28 cellular contexts compared by ENCODE assay signal in the genomic region with DNA sequence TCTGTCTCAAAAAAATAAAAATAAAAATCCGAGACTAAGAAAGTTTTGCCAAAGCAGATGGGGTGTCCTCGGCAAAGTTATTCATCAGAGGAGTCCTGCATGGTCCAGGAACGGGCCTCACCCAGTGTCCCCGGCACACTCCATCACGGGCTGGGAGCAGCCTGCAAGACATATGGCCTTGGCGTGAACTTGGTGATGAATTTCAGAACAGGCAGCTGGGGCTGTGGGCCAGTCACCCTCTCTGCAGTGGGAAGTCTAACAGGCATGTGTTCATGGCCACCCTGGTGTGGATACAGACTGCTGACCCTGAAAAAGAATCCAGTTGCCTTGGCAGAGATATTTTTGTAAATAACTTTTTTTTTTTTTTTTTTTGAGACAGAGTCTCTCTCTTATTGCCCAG. TPM values are rescaled to one million over a fixed set of nuclear protein-coding genes. Genes with fewer than 3 reads are reported as not detected.
"Had no signal": no experiment of that assay in that cellular context is flagged by ENCODE, and none has a peak within 500 bp of the region (broad histone marks: within the 10 kb centered on the region; RNA-seq: fewer than 3 reads in every experiment).

No MANE protein-coding gene starts in this region.

- H3K4me3 ChIP-seq: heart left ventricle, left ventricle myocardium inferior, lung, mucosa of descending colon, right atrium auricular region, right lobe of liver, skin epidermis, stomach, thoracic aorta, tibial artery, uterus had no signal

- H3K36me3 ChIP-seq: heart left ventricle, left ventricle myocardium inferior, right atrium auricular region, right lobe of liver, stomach, thoracic aorta, tibial artery, uterus had no signal

- H3K4me1 ChIP-seq: heart left ventricle, left ventricle myocardium inferior, parathyroid adenoma, right atrium auricular region, right lobe of liver, stomach, tibial artery, uterus had no signal

- H3K27me3 ChIP-seq: right atrium auricular region, right lobe of liver, stomach, uterus had no signal

- H3K4me3 Mint-ChIP-seq: immature natural killer cell; mesothelial cell of epicardium; naive thymus-derived CD8-positive, alpha-beta T cell; nephron; neural crest cell; stimulated activated naive B cell treated with anti-CD40 and anti-IgM and Interleukin-4, amounts not matched to agents 10 μg/mL and 1 μg/mL and 100 μg/mL, for 72 hours had no signal

- H3K9me3 ChIP-seq: mucosa of descending colon, right lobe of liver, thoracic aorta, uterus had no signal

- H3K36me3 Mint-ChIP-seq: immature natural killer cell; mesothelial cell of epicardium; stimulated activated naive B cell treated with anti-CD40 and anti-IgM and Interleukin-4, amounts not matched to agents 10 μg/mL and 1 μg/mL and 100 μg/mL, for 72 hours had no signal

- DNase-seq: heart left ventricle; hypothalamus; immature natural killer cell; kidney; left colon; left ventricle myocardium inferior; mesendoderm; mucosa of descending colon; naive thymus-derived CD8-positive, alpha-beta T cell; nucleus accumbens; right lobe of liver; stimulated activated CD4-positive, alpha-beta T cell treated with anti-CD3 and anti-CD28 coated beads, Interleukin-4, amount 100 ng/mL, for 4 hours; stimulated activated CD8-positive, alpha-beta memory T cell treated with anti-CD3 and anti-CD28 coated beads, Interleukin-4, amount 100 ng/mL, for 48 hours; stimulated activated naive B cell treated with anti-CD40 and anti-IgM and Interleukin-4, amounts not matched to agents 10 μg/mL and 1 μg/mL and 100 μg/mL, for 72 hours; stimulated activated naive CD8-positive, alpha-beta T cell treated with anti-CD3 and anti-CD28 coated beads, Interleukin-15, Interleukin-2, amounts not matched to agents 100 U/mL and 50 U/mL, for 24 hours; stomach; tibial artery; trophoblast cell; uterus had no signal

- H3K4me1 Mint-ChIP-seq: immature natural killer cell; mesothelial cell of epicardium; naive thymus-derived CD8-positive, alpha-beta T cell; nephron; neural crest cell; stimulated activated naive B cell treated with anti-CD40 and anti-IgM and Interleukin-4, amounts not matched to agents 10 μg/mL and 1 μg/mL and 100 μg/mL, for 72 hours had no signal

- H3K27ac ChIP-seq: heart left ventricle, left ventricle myocardium inferior, parathyroid adenoma, right atrium auricular region, right lobe of liver, skin epidermis, stomach, thoracic aorta, tibial artery, uterus had no signal

- H3K9ac ChIP-seq: parathyroid adenoma had no signal

- H2AFZ ChIP-seq: parathyroid adenoma had no signal

- H3K9me3 Mint-ChIP-seq: immature natural killer cell, mesothelial cell of epicardium, nephron had no signal

- ATAC-seq: heart left ventricle; left colon; mucosa of descending colon; naive thymus-derived CD8-positive, alpha-beta T cell; right lobe of liver; stimulated activated naive B cell treated with anti-CD40 and anti-IgM and Interleukin-4, amounts not matched to agents 10 μg/mL and 1 μg/mL and 100 μg/mL, for 72 hours; stimulated activated naive CD8-positive, alpha-beta T cell treated with anti-CD3 and anti-CD28 coated beads, Interleukin-15, Interleukin-2, amounts not matched to agents 100 U/mL and 50 U/mL, for 24 hours had no signal

- H3K27ac Mint-ChIP-seq: immature natural killer cell; mesothelial cell of epicardium; naive thymus-derived CD8-positive, alpha-beta T cell; nephron; progenitor cell of endocrine pancreas; stimulated activated naive B cell treated with anti-CD40 and anti-IgM and Interleukin-4, amounts not matched to agents 10 μg/mL and 1 μg/mL and 100 μg/mL, for 72 hours had no signal

- H3K79me2 ChIP-seq: parathyroid adenoma had no signal

RNA-seq across cellular contexts. Expression of a gene that starts 34.7 kb away (rescaled TPM):
- total RNA-seq: naive thymus-derived CD8-positive, alpha-beta T cell had no signal
- polyA plus RNA-seq: immature natural killer cell; naive thymus-derived CD8-positive, alpha-beta T cell had no signal
